20 cellular contexts compared by ENCODE assay signal in the genomic region with DNA sequence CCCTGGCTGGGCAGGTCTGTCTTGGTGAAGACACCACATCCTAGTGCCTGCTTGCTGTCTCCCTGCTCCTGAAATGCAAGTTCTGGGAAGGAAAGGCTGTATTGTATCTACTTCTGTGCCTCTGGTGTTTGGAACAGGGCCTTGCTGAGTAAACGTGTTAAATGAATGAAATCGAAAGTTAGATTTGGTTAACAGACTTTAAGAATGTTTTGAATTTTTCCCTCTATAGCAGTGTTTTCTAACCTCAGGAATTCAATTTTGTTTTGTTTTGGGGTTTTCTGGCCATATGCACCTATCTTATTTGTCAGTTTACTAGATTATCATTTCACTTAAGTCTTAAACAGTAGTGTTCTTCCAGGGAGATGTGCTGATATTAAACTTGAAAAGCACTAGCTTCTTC. TPM values are rescaled to one million over a fixed set of nuclear protein-coding genes. Genes with fewer than 3 reads are reported as not detected.
DNase-seq lines count a peak whose midpoint lies in the region; ATAC-seq, FAIRE-seq and TF ChIP-seq lines count a peak whose summit lies in the region.
"Had no signal": no experiment of that assay in that cellular context is flagged by ENCODE, and none has a peak within 500 bp of the region (broad histone marks: within the 10 kb centered on the region; RNA-seq: fewer than 3 reads in every experiment).

No MANE protein-coding gene starts in this region.

- no peak for ATAC-seq in naive thymus-derived CD8-positive, alpha-beta T cell
- no peak for ATAC-seq in lower lobe of right lung

- POLR2A ChIA-PET in naive thymus-derived CD8-positive, alpha-beta T cell (lab: Charles Lee), result interaction anchor here (0.7 kb wide), 1 partner anchor 16 kb away, joined by 5 read pairs; no protein-coding TSS in a partner anchor

- H3K27ac Mint-ChIP-seq in astrocyte (ENCODE audit: unreplicated experiment), result no peak overlapping the region
- no peak overlapping the region for H3K27ac Mint-ChIP-seq in naive thymus-derived CD8-positive, alpha-beta T cell
- H3K27ac Mint-ChIP-seq: CD4-positive, CD25-positive, alpha-beta regulatory T cell had no signal

- H3K27ac ChIP-seq in astrocyte (ENCODE audit: low read depth, low read length) (no peak overlapping the region), lower lobe of right lung (no peak overlapping the region)
- H3K27ac ChIP-seq: RWPE1 had no signal

- no peaks in the 10 kb centered on the region for H3K9me3 Mint-ChIP-seq in astrocyte (ENCODE audit: unreplicated experiment)
- H3K9me3 Mint-ChIP-seq in naive thymus-derived CD8-positive, alpha-beta T cell, result no peaks in the 10 kb centered on the region
- H3K9me3 Mint-ChIP-seq: CD4-positive, CD25-positive, alpha-beta regulatory T cell had no signal

- H3K9me3 ChIP-seq in astrocyte (ENCODE audit: insufficient read depth, low read depth, low read length), result no peaks in the 10 kb centered on the region
- no peaks in the 10 kb centered on the region for H3K9me3 ChIP-seq in lower lobe of right lung
- H3K9me3 ChIP-seq: MG63 had no signal

- no peak overlapping the region for H2AFZ ChIP-seq in astrocyte (ENCODE audit: low read depth, low read length)

- H3K4me3 ChIP-seq in astrocyte (ENCODE audit: insufficient read depth, low read depth, low read length), result no peak overlapping the region
- no peak overlapping the region for H3K4me3 ChIP-seq in lower lobe of right lung
- H3K4me3 ChIP-seq: MG63 had no signal

- no peak overlapping the region for H3K9ac ChIP-seq in astrocyte (ENCODE audit: low read length)

- no peak overlapping the region for H3K4me3 Mint-ChIP-seq in astrocyte (ENCODE audit: unreplicated experiment)
- H3K4me3 Mint-ChIP-seq in naive thymus-derived CD8-positive, alpha-beta T cell, result no peak overlapping the region
- H3K4me3 Mint-ChIP-seq: CD4-positive, CD25-positive, alpha-beta regulatory T cell had no signal

- no peaks in the 10 kb centered on the region for H3K27me3 Mint-ChIP-seq in astrocyte (ENCODE audit: low read depth, unreplicated experiment)
- no peaks in the 10 kb centered on the region for H3K27me3 Mint-ChIP-seq in naive thymus-derived CD8-positive, alpha-beta T cell
- H3K27me3 Mint-ChIP-seq: CD4-positive, CD25-positive, alpha-beta regulatory T cell had no signal

- H3K79me2 ChIP-seq in astrocyte (ENCODE audit: insufficient read depth, low read length), result peaks cover 51% of the 10 kb centered on the region

- FAIRE-seq in GM18507 (lab: Jason Lieb, UNC) (peak; percentile 39), astrocyte (lab: Jason Lieb, UNC) (no peak)

- H4K20me1 ChIP-seq in astrocyte (ENCODE audit: insufficient read depth, low read length), result peaks cover 69% of the 10 kb centered on the region

- H3K4me1 ChIP-seq in astrocyte (ENCODE audit: insufficient read depth, low read length) (peaks cover 8% of the 10 kb centered on the region), lower lobe of right lung (peaks cover 28% of the 10 kb centered on the region)

- intact Hi-C loops in lower lobe of right lung (cut with DNase I), result no loop called here

- no peak overlapping the region for H3K4me2 ChIP-seq in astrocyte (ENCODE audit: low read length)

- DNase-seq in AG08395 (ENCODE audit: low spot score), result peak; percentile 44
- DNase-seq in GM18507 (ENCODE audit: extremely low spot score, insufficient read length, low read depth), result no peak
- peak; percentile 18 for DNase-seq in astrocyte (ENCODE audit: low read depth)
- peak; percentile 26 for DNase-seq in fibroblast of peridontal ligament (ENCODE audit: extremely low read depth)
- no peak for DNase-seq in MV-4-11 (lab: John Stamatoyannopoulos, UW)
- no peak for DNase-seq in naive thymus-derived CD8-positive, alpha-beta T cell
- no peak for DNase-seq in A172 (ENCODE audit: low spot score)
- no peak for DNase-seq in lower lobe of right lung
- DNase-seq: 8988T; Calu3; CD4-positive, CD25-positive, alpha-beta regulatory T cell; DMS79; GF-D8; GOT3; KBM-7; MG63; NCI-H2029; NCI-H510A treated with DMSO at 0.1 percent for 48 hours; OCI-M1 had no signal

- peaks cover 18% of the 10 kb centered on the region for H3K4me1 Mint-ChIP-seq in astrocyte (ENCODE audit: low read depth, unreplicated experiment)
- peaks cover 0 to 20% (median under 1%) of the 10 kb centered on the region in 4 donors for H3K4me1 Mint-ChIP-seq in naive thymus-derived CD8-positive, alpha-beta T cell

- peaks cover 8% of the 10 kb centered on the region for H3K36me3 Mint-ChIP-seq in astrocyte (ENCODE audit: low read depth, unreplicated experiment)
- peaks cover 0 to 35% (median 28%) of the 10 kb centered on the region in 3 donors for H3K36me3 Mint-ChIP-seq in naive thymus-derived CD8-positive, alpha-beta T cell

- H3K27me3 ChIP-seq in astrocyte (ENCODE audit: insufficient read depth, low read length), result no peaks in the 10 kb centered on the region
- no peaks in the 10 kb centered on the region for H3K27me3 ChIP-seq in lower lobe of right lung (ENCODE audit: low read depth)
- H3K27me3 ChIP-seq: MG63 had no signal

- no peaks in the 10 kb centered on the region for H3K36me3 ChIP-seq in astrocyte (ENCODE audit: insufficient read depth, low read length)
- H3K36me3 ChIP-seq in lower lobe of right lung, result peaks cover 29% of the 10 kb centered on the region

- TF ChIP-seq CTCF in astrocyte (IDR thresholded peaks at IDR 0.05; ENCODE audit: insufficient read depth, low read depth, low read length) (no peak), lower lobe of right lung (IDR thresholded peaks at IDR 0.05) (no peak)

RNA-seq across cellular contexts. Expression of a gene that starts 20.7 kb away (rescaled TPM):
- total RNA-seq in astrocyte (60.8 and 65.0 TPM in 2 replicates), lower lobe of right lung (42.4 TPM)
- total RNA-seq in naive thymus-derived CD8-positive, alpha-beta T cell, result 10 to 100 TPM; 20.1 to 22.9 TPM
- 1 to 10 TPM; 3.4 to 5.8 (median 4.0) TPM for polyA plus RNA-seq in naive thymus-derived CD8-positive, alpha-beta T cell
- 36.6 and 47.3 TPM in 2 replicates for total RNA-seq in A172 (2014; rRNA removed; shearing (Covaris generic))

Comparison
In these comparisons a context has a peak if more than half of its experiments do, and no peak if none do; other contexts are left out.
1. DNase-seq: peak in AG08395 (single experiment), astrocyte (single experiment) and fibroblast of peridontal ligament (single experiment); none in GM18507 (single experiment), MV-4-11 (single experiment), naive thymus-derived CD8-positive, alpha-beta T cell (0 of 10), A172 (single experiment) and lower lobe of right lung (single experiment).